In the genomic region with DNA sequence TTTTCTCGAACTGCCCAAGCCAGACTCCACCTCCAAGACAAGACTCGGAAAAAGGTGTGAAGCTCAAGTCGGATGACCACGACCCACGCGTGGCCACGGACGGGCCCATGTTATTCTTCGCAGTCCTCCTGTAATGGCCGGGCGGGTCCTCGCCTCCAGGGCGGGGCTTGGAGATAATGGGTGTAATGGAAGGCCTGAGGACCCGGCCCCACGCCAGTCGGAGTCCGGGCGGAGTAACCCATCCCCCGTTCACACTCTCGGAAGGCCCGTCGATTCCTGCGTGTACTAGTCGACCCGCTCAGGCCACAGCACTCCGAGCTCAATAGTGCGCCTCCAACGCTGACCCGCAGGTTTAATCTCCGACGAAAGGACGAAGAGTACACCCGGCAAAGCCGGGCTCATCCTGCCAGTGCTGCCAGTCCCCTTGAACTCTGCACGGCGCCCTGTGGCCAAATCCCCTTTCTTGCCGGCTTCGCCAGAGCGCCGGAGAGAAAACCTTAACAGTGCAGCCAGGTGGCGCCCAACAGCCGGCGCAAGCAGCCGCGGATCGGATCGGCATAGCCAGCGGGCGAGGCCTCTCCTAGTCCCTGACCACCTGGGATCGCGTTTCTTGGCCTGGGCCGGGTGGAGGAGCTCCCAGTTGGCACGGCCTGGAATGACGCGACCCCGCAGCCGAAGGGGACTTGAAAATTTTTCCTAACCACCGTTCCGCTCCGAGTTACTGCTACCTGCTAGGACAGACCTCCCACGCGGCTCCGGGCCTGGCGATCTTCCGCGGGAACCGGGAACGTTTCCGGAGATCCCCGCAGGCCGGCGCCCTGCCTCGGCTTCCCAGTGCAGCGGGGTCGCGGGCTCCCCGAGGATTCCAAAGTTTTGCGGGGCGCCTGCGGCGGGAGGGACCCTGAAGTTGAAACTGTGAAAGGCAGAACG, we compare ENCODE assay signal across 22 cellular contexts.
"Had no signal": no experiment of that assay in that cellular context is flagged by ENCODE, and none has a peak within 500 bp of the region (broad histone marks: within the 10 kb centered on the region; RNA-seq: fewer than 3 reads in every experiment).

No MANE protein-coding gene starts in this region.

- H3K4me3 ChIP-seq: cardiac muscle cell, gastroesophageal sphincter, heart right ventricle, neural progenitor cell, ovary, smooth muscle cell, suprapubic skin, upper lobe of left lung had no signal

- ATAC-seq: activated CD4-positive, alpha-beta T cell treated with anti-CD3 and anti-CD28 coated beads for 36 hours; esophagus mucosa; gastroesophageal sphincter; heart right ventricle; left ventricle myocardium superior; naive thymus-derived CD4-positive, alpha-beta T cell; sciatic nerve; stimulated activated naive CD8-positive, alpha-beta T cell treated with anti-CD3 and anti-CD28 coated beads, Interleukin-15, amount 100 ng/mL, for 72 hours had no signal

- H3K4me2 ChIP-seq: neural progenitor cell, smooth muscle cell had no signal

- DNase-seq: activated CD4-positive, alpha-beta T cell treated with anti-CD3 and anti-CD28 coated beads for 36 hours; activated CD4-positive, alpha-beta T cell treated with anti-CD3 and anti-CD28 coated beads, Interleukin-2, amount 50 U/mL, for 48 hours; activated gamma-delta T cell treated with Interleukin-2 at 50 U/mL for 16 hours; activated T-cell treated with anti-CD3 and anti-CD28 coated beads for 4 hours; amniotic stem cell; effector CD8-positive, alpha-beta T cell; heart right ventricle; kidney glomerular epithelial cell; left ventricle myocardium superior; naive thymus-derived CD4-positive, alpha-beta T cell; ovary; stimulated activated CD4-positive, alpha-beta T cell treated with anti-CD3 and anti-CD28 coated beads, Interleukin-4, amount 100 ng/mL, for 1 hour; stimulated activated naive CD8-positive, alpha-beta T cell treated with anti-CD3 and anti-CD28 coated beads, Interleukin-15, amount 100 ng/mL, for 72 hours had no signal

- H3K36me3 ChIP-seq: cardiac muscle cell, gastroesophageal sphincter, heart right ventricle, neural progenitor cell, ovary, suprapubic skin, upper lobe of left lung had no signal

- H3K4me1 ChIP-seq: gastroesophageal sphincter, heart right ventricle, neural progenitor cell, suprapubic skin, upper lobe of left lung had no signal

- H3K27ac ChIP-seq: cardiac muscle cell, gastroesophageal sphincter, heart right ventricle, neural progenitor cell, ovary, suprapubic skin, upper lobe of left lung had no signal

- FAIRE-seq: TTC549 had no signal

- H3K9ac ChIP-seq: neural progenitor cell had no signal

- H3K27me3 ChIP-seq: cardiac muscle cell, neural progenitor cell, ovary, suprapubic skin, upper lobe of left lung had no signal

- H2AFZ ChIP-seq: neural progenitor cell had no signal
